Comparison of ENCODE assay signal across 8 cellular contexts in the genomic region with DNA sequence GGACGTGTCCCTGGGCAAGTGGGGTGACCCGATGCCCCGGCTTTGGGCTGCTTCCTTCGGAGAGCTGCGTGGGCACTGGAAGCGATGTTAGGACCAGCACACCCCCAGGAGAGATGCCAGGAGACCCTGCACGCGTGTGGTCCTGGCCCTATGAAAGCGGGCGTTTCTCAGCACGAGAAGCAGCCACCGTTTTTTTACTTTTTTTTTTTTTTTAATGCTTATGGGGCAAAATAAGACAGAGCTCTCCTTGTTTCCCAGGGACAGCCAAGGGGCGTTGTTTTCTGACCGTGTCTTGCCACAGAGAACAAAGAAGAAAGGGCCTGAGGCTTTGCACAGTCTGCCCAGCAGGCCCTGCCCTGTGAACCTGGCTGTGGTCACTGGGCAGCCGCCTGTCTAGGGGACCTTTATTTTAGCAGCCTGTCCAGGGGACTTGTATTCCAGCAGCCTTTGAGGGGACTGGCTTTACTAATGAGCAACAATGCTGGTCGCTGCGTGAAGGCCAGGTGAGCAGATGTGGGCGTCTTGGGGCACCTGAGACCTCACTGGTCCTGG. TPM values are rescaled to one million over a fixed set of nuclear protein-coding genes. Genes with fewer than 3 reads are reported as not detected.
DNase-seq lines count a peak whose midpoint lies in the region; ATAC-seq and TF ChIP-seq lines count a peak whose summit lies in the region.

No MANE protein-coding gene starts in this region.

- H3K9ac ChIP-seq in skeletal muscle satellite cell (ENCODE audit: low read depth, low read length) = peak overlapping the region; percentile 73

- H3K27ac ChIP-seq in HEK293 (ENCODE audit: extremely low read depth, low read depth, low read length) = peak overlapping the region; percentile 87
- no peak overlapping the region for H3K27ac ChIP-seq in right cardiac atrium (ENCODE audit: low read length)

- intact Hi-C loops in right cardiac atrium (cut with DNase I) = no loop called here

- TF ChIP-seq CTCF in HEK293 (tag by site-specific recombination; IDR thresholded peaks at IDR 0.05) = no peak; the same call in 1 of the 2 replicates

- WGBS in right cardiac atrium = 40% methylated on average over 18 of the region's 18 CpGs

- H3K4me1 Mint-ChIP-seq in T-cell = peaks cover 14 to 22% (median 17%) of the 10 kb centered on the region in 3 donors

- H3K4me3 Mint-ChIP-seq in T-cell = peak overlapping the region; percentile 73 to 85 (median 82)

- H3K36me3 ChIP-seq in HEK293 (ENCODE audit: control insufficient read depth in 2 of 2, insufficient read depth in 1 of 2, low read length in 2 of 2) (peaks cover 3 to 57% of the 10 kb centered on the region in 2 experiments; a peak in 2 of 3 replicates), skeletal muscle satellite cell (ENCODE audit: insufficient read depth, low read length) (peaks cover 3% of the 10 kb centered on the region)

- H3K27ac Mint-ChIP-seq in T-cell = peak overlapping the region; percentile 40 to 45

- no peaks in the 10 kb centered on the region for H3K9me3 Mint-ChIP-seq in T-cell

- DNase-seq in T-cell (no peak), right cardiac atrium (peak in 1 of 3 donors; percentile 46), NCI-H1930 (lab: John Stamatoyannopoulos, UW) (no peak), T1000 (lab: John Stamatoyannopoulos, UW) (no peak), HCEC 1CT (no peak)

- peak overlapping the region; percentile 85 for H3K4me2 ChIP-seq in skeletal muscle satellite cell (ENCODE audit: low read length)

- no peaks in the 10 kb centered on the region for H3K27me3 ChIP-seq in right cardiac atrium (ENCODE audit: control insufficient read depth, insufficient read depth)
- no peaks in the 10 kb centered on the region for H3K27me3 ChIP-seq in skeletal muscle satellite cell (ENCODE audit: control insufficient read depth, insufficient read depth, low read length)

- H3K9me3 ChIP-seq in HEK293 (ENCODE audit: control insufficient read depth, insufficient read depth, low read depth, low read length) = no peaks in the 10 kb centered on the region
- H3K9me3 ChIP-seq in right cardiac atrium (ENCODE audit: control insufficient read depth, low read length) = no peaks in the 10 kb centered on the region
- H3K9me3 ChIP-seq in skeletal muscle satellite cell (replicated peaks; ENCODE audit: low read length) = no peaks in the 10 kb centered on the region

- no peaks in the 10 kb centered on the region for H3K27me3 Mint-ChIP-seq in T-cell

- H3K4me1 ChIP-seq in HEK293 (ENCODE audit: control insufficient read depth, insufficient read depth, low read length) (peaks cover 9% of the 10 kb centered on the region; the same call in 1 of the 2 replicates), right cardiac atrium (ENCODE audit: control insufficient read depth, insufficient read depth, low read length) (peaks cover 8% of the 10 kb centered on the region), skeletal muscle satellite cell (ENCODE audit: control insufficient read depth, insufficient read depth, low read length) (peaks cover 31% of the 10 kb centered on the region)

- no peaks in the 10 kb centered on the region for H3K36me3 Mint-ChIP-seq in T-cell

- CTCF ChIA-PET in HEK293 (lab: Yijun Ruan, JAX) = interaction anchor here (0.7 to 2.6 kb wide), 5 partner anchors 13 to 385 kb away, joined by 3 to 13 read pairs (median 5); a partner anchor contains a TSS
- CTCF ChIA-PET in T-cell (lab: Charles Lee) = no interaction called here

- peak overlapping the region; percentile 73 for H3K4me3 ChIP-seq in HEK293 (ENCODE audit: low read depth, low read length)
- peak overlapping the region; percentile 82 for H3K4me3 ChIP-seq in right cardiac atrium (ENCODE audit: low read length)
- H3K4me3 ChIP-seq in skeletal muscle satellite cell (ENCODE audit: low read length) = peak overlapping the region; percentile 85

- ATAC-seq in T-cell (replicated peaks in 1 of 4) = no peak
- no peak for ATAC-seq in right cardiac atrium
- no peak for ATAC-seq in GM21381 (IDR thresholded peaks at IDR 0.05; ENCODE audit: unreplicated experiment)

- POLR2A ChIA-PET in HEK293 (lab: Yijun Ruan, JAX) (interaction anchor here (0.7 to 6.4 kb wide), 7 partner anchors 10 to 317 kb away, joined by 3 to 55 read pairs (median 4); a partner anchor contains a TSS), T-cell (lab: Charles Lee) (no interaction called here)

TF ChIP-seq in HEK293, 187 proteins besides CTCF, POLR2A, EP300 and RAD21 (continues in another document):
- TF ChIP-seq, protein P1, sequence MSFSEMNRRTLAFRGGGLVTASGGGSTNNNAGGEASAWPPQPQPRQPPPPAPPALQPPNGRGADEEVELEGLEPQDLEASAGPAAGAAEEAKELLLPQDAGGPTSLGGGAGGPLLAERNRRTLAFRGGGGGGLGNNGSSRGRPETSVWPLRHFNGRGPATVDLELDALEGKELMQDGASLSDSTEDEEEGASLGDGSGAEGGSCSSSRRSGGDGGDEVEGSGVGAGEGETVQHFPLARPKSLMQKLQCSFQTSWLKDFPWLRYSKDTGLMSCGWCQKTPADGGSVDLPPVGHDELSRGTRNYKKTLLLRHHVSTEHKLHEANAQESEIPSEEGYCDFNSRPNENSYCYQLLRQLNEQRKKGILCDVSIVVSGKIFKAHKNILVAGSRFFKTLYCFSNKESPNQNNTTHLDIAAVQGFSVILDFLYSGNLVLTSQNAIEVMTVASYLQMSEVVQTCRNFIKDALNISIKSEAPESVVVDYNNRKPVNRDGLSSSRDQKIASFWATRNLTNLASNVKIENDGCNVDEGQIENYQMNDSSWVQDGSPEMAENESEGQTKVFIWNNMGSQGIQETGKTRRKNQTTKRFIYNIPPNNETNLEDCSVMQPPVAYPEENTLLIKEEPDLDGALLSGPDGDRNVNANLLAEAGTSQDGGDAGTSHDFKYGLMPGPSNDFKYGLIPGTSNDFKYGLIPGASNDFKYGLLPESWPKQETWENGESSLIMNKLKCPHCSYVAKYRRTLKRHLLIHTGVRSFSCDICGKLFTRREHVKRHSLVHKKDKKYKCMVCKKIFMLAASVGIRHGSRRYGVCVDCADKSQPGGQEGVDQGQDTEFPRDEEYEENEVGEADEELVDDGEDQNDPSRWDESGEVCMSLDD (tag by site-specific recombination; IDR thresholded peaks at IDR 0.05) = 0 out of 2 replicates have a peak, but pooled peaks have one; percentile 11
- no peak for TF ChIP-seq ZNF37A (tag by site-specific recombination; IDR thresholded peaks at IDR 0.05)
- TF ChIP-seq ZEB2 (tag by site-specific recombination; IDR thresholded peaks at IDR 0.05) = 0 out of 2 replicates have a peak, but pooled peaks have one; percentile 18
- 0 out of 2 replicates have a peak, but pooled peaks have one; percentile 8 for TF ChIP-seq KLF8 (tag by site-specific recombination; IDR thresholded peaks at IDR 0.05)
- no peak for TF ChIP-seq ZNF791 (tag by site-specific recombination; IDR thresholded peaks at IDR 0.05)
- no peak for TF ChIP-seq ZNF274 (IDR thresholded peaks at IDR 0.05; ENCODE audit: low read length)
- no peak for TF ChIP-seq ZNF274 (tag by site-specific recombination; IDR thresholded peaks at IDR 0.05; ENCODE audit: borderline replicate concordance)
- 0 out of 2 replicates have a peak, but pooled peaks have one; percentile 62 for TF ChIP-seq ZNF335 (tag by site-specific recombination; conservative IDR thresholded peaks at IDR 0.05)
- TF ChIP-seq, protein P2, sequence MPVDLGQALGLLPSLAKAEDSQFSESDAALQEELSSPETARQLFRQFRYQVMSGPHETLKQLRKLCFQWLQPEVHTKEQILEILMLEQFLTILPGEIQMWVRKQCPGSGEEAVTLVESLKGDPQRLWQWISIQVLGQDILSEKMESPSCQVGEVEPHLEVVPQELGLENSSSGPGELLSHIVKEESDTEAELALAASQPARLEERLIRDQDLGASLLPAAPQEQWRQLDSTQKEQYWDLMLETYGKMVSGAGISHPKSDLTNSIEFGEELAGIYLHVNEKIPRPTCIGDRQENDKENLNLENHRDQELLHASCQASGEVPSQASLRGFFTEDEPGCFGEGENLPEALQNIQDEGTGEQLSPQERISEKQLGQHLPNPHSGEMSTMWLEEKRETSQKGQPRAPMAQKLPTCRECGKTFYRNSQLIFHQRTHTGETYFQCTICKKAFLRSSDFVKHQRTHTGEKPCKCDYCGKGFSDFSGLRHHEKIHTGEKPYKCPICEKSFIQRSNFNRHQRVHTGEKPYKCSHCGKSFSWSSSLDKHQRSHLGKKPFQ (tag by site-specific recombination; IDR thresholded peaks at IDR 0.05) = no peak
- peak; percentile 48; the same call in 1 of the 2 replicates for TF ChIP-seq ZFHX2 (tag by site-specific recombination; conservative IDR thresholded peaks at IDR 0.05)

RNA-seq across cellular contexts. Expression of a gene that starts 1.0 kb away (rescaled TPM):
- 1 to 10 TPM; 3.3 to 8.3 (median 7.4) TPM for total RNA-seq in T-cell
- total RNA-seq in right cardiac atrium = 10 to 100 TPM in 1 of 4 donors, 1 to 10 TPM in 3; 5.9 to 11.4 (median 9.6) TPM
- 18.6 TPM for polyA plus RNA-seq in right cardiac atrium
- 14.7 and 18.8 TPM in 2 replicates for total RNA-seq in skeletal muscle satellite cell (2012; rRNA removed)

RNA-seq across cellular contexts. Expression of a gene that starts 9.9 kb away (rescaled TPM):
- total RNA-seq in T-cell (10 to 100 TPM; 18.5 to 33.5 (median 31.4) TPM), right cardiac atrium (100 to 1,000 TPM in 3 of 4 donors, 10 to 100 TPM in 1; 83.3 to 142 (median 112) TPM)
- 310 TPM for polyA plus RNA-seq in right cardiac atrium
- 26.6 and 28.6 TPM in 2 replicates for total RNA-seq in skeletal muscle satellite cell (2012; rRNA removed)

RNA-seq across cellular contexts. Expression of a gene that starts 29.3 kb away (rescaled TPM):
- total RNA-seq in T-cell (100 to 1,000 TPM; 114 to 205 (median 181) TPM), right cardiac atrium (10 to 100 TPM; 42.1 to 50.3 (median 47.9) TPM)
- 48.6 TPM for polyA plus RNA-seq in right cardiac atrium
- total RNA-seq in skeletal muscle satellite cell (2012; rRNA removed) = 106 and 108 TPM in 2 replicates

RNA-seq across cellular contexts. Expression of a gene that starts 29.5 kb away (rescaled TPM):
- total RNA-seq in T-cell = 10 to 100 TPM; 30.9 to 51.0 (median 39.3) TPM
- total RNA-seq in right cardiac atrium = 10 to 100 TPM; 13.2 to 24.4 (median 16.8) TPM
- 20.9 TPM for polyA plus RNA-seq in right cardiac atrium
- 14.4 and 24.7 TPM in 2 replicates for total RNA-seq in skeletal muscle satellite cell (2012; rRNA removed)

RNA-seq across cellular contexts. Expression of a gene that starts 46.5 kb away (rescaled TPM):
- total RNA-seq in T-cell (10 to 100 TPM; 15.9 to 33.9 (median 30.0) TPM), right cardiac atrium (1 to 10 TPM; 5.0 to 7.8 (median 6.7) TPM)
- polyA plus RNA-seq in right cardiac atrium = 10.9 TPM
- 9.0 and 9.6 TPM in 2 replicates for total RNA-seq in skeletal muscle satellite cell (2012; rRNA removed)
